Comparison of ENCODE assay signal across 9 cellular contexts in genomic region chr1:43541721-43542401, GRCh38. TPM values are rescaled to one million over a fixed set of nuclear protein-coding genes. Genes with fewer than 3 reads are reported as not detected.
DNase-seq lines count a peak whose midpoint lies in the region; ATAC-seq and TF ChIP-seq lines count a peak whose summit lies in the region.
"Had no signal": no experiment of that assay in that cellular context is flagged by ENCODE, and none has a peak within 500 bp of the region (broad histone marks: within the 10 kb centered on the region; RNA-seq: fewer than 3 reads in every experiment).

No MANE protein-coding gene starts in this region.

- no peaks in the 10 kb centered on the region for H3K9me3 Mint-ChIP-seq in CD8-positive, alpha-beta T cell

- H3K27ac ChIP-seq in esophagus squamous epithelium: peak overlapping the region; percentile 74 to 93 (median 90)
- no peak overlapping the region for H3K27ac ChIP-seq in CD8-positive, alpha-beta T cell (ENCODE audit: low read depth, low read length)

- no peaks in the 10 kb centered on the region for H3K9me3 ChIP-seq in esophagus squamous epithelium
- H3K9me3 ChIP-seq in CD8-positive, alpha-beta T cell (ENCODE audit: low read length): no peaks in the 10 kb centered on the region

- CTCF ChIA-PET in CD8-positive, alpha-beta T cell (lab: Charles Lee): interaction anchor here (2.4 kb wide), 1 partner anchor 15 kb away, joined by 7 read pairs; no protein-coding TSS in a partner anchor

- 39 to 49% methylated on average over 9 of the region's 14 CpGs for WGBS in esophagus squamous epithelium, 2 donors

- H3K36me3 ChIP-seq in esophagus squamous epithelium: peaks cover 0 to 45% (median 0%) of the 10 kb centered on the region in 3 donors
- H3K36me3 ChIP-seq in CD8-positive, alpha-beta T cell (ENCODE audit: insufficient read depth, low read length): no peaks in the 10 kb centered on the region

- TF ChIP-seq POLR2A in esophagus squamous epithelium (IDR thresholded peaks at IDR 0.05): no peak

- no peak overlapping the region for H3K4me3 Mint-ChIP-seq in CD8-positive, alpha-beta T cell
- H3K4me3 Mint-ChIP-seq: activated CD4-positive, alpha-beta T cell treated with anti-CD3 and anti-CD28 coated beads for 36 hours had no signal

- no peaks in the 10 kb centered on the region for H3K27me3 ChIP-seq in esophagus squamous epithelium
- no peaks in the 10 kb centered on the region for H3K27me3 ChIP-seq in CD8-positive, alpha-beta T cell (ENCODE audit: insufficient read depth, low read length)

- intact Hi-C loops in esophagus squamous epithelium (cut with DNase I): no loop called here
- intact Hi-C loops in CD8-positive, alpha-beta T cell (cut with DNase I, micrococcal nuclease): no loop called here

- DNase-seq in NCI-H2196 (lab: John Stamatoyannopoulos, UW; ENCODE audit: unreplicated experiment) (peak; percentile 61), esophagus squamous epithelium (lab: John Stamatoyannopoulos, UW) (no peak), medulla oblongata (ENCODE audit: extremely low spot score) (peak; percentile 96), superior temporal gyrus (ENCODE audit: extremely low spot score) (peak; percentile 93)
- DNase-seq in CD8-positive, alpha-beta T cell: no peak
- DNase-seq: activated CD4-positive, alpha-beta T cell treated with anti-CD3 and anti-CD28 coated beads for 36 hours had no signal

- no peaks in the 10 kb centered on the region for H3K36me3 Mint-ChIP-seq in CD8-positive, alpha-beta T cell

- no peak for ATAC-seq in GM19397 (IDR thresholded peaks at IDR 0.05; ENCODE audit: unreplicated experiment)
- ATAC-seq in GM21447 (IDR thresholded peaks at IDR 0.05; ENCODE audit: unreplicated experiment): no peak
- no peak for ATAC-seq in GM18520 (IDR thresholded peaks at IDR 0.05; ENCODE audit: unreplicated experiment)
- no peak for ATAC-seq in CD8-positive, alpha-beta T cell
- ATAC-seq: activated CD4-positive, alpha-beta T cell treated with anti-CD3 and anti-CD28 coated beads for 36 hours had no signal

- no peak overlapping the region for H3K27ac Mint-ChIP-seq in CD8-positive, alpha-beta T cell
- H3K27ac Mint-ChIP-seq: activated CD4-positive, alpha-beta T cell treated with anti-CD3 and anti-CD28 coated beads for 36 hours had no signal

- POLR2A ChIA-PET in CD8-positive, alpha-beta T cell (lab: Charles Lee): no interaction called here

- peaks cover 14% of the 10 kb centered on the region for H3K4me1 Mint-ChIP-seq in CD8-positive, alpha-beta T cell (ENCODE audit: low read depth)
- H3K4me1 Mint-ChIP-seq: activated CD4-positive, alpha-beta T cell treated with anti-CD3 and anti-CD28 coated beads for 36 hours had no signal

- H3K4me1 ChIP-seq in esophagus squamous epithelium: peaks cover 62 to 100% (median 74%) of the 10 kb centered on the region in 3 donors
- H3K4me1 ChIP-seq in CD8-positive, alpha-beta T cell (ENCODE audit: insufficient read depth, low read length): peaks cover 10% of the 10 kb centered on the region

- peak overlapping the region in 1 of 4 donors; percentile 4 for H3K4me3 ChIP-seq in esophagus squamous epithelium
- H3K4me3 ChIP-seq in CD8-positive, alpha-beta T cell (ENCODE audit: low read depth, low read length): no peak overlapping the region

- TF ChIP-seq CTCF in esophagus squamous epithelium (IDR thresholded peaks at IDR 0.05): no peak
- TF ChIP-seq CTCF in CD8-positive, alpha-beta T cell (IDR thresholded peaks at IDR 0.05): no peak

- peaks cover 6% of the 10 kb centered on the region for H3K27me3 Mint-ChIP-seq in CD8-positive, alpha-beta T cell (ENCODE audit: low read depth)

RNA-seq across cellular contexts. Expression of gene PTPRF, which starts 11.2 kb away (rescaled TPM):
- 100 to 1,000 TPM; 104 to 243 (median 112) TPM for total RNA-seq in esophagus squamous epithelium
- under 1 TPM in 1 of 2 experiments, not detected in 1; 0.11 TPM for total RNA-seq in CD8-positive, alpha-beta T cell

Comparison
In these comparisons a context has a peak if more than half of its experiments do, and no peak if none do; other contexts are left out.
1. DNase-seq: peak in NCI-H2196 (single experiment), medulla oblongata (single experiment) and superior temporal gyrus (single experiment); none in esophagus squamous epithelium (single experiment) and CD8-positive, alpha-beta T cell (0 of 7).
2. RNA of gene PTPRF, which starts 11.2 kb away (total RNA-seq): 104 to 243 TPM in esophagus squamous epithelium; 0.11 TPM in CD8-positive, alpha-beta T cell; every median in the first group is over 10 times any median in the second.